8 cellular contexts compared by ENCODE assay signal in genomic region chr15:59300618-59301139, GRCh38.
DNase-seq lines count a peak whose midpoint lies in the region; ATAC-seq and TF ChIP-seq lines count a peak whose summit lies in the region.

No MANE protein-coding gene starts in this region.

- H3K9me3 ChIP-seq in RWPE2 (ENCODE audit: severe bottlenecking) = no peaks in the 10 kb centered on the region
- H3K9me3 ChIP-seq in sigmoid colon = no peaks in the 10 kb centered on the region

- TF ChIP-seq POLR2A in sigmoid colon (IDR thresholded peaks at IDR 0.05) = no peak

- H3K27ac ChIP-seq in RWPE2 (ENCODE audit: poor library complexity, severe bottlenecking) (peak overlapping the region; percentile 98), epithelial cell of prostate (peak overlapping the region; percentile 95), sigmoid colon (peak overlapping the region; percentile 12 to 49 (median 34))

- DNase-seq in GM12865 (ENCODE audit: low read depth) (no peak), RWPE2 (ENCODE audit: low spot score) (peak; percentile 38), epithelial cell of prostate (ENCODE audit: low read depth, low spot score) (no peak), sigmoid colon (no peak), SW480 (ENCODE audit: low spot score) (no peak), NOMO-1 treated with DMSO at 0.1 percent for 48 hours (lab: John Stamatoyannopoulos, UW; ENCODE audit: unreplicated experiment) (no peak), OCI-M2 (lab: John Stamatoyannopoulos, UW; ENCODE audit: unreplicated experiment) (no peak), NCI-H345 treated with DMSO at 0.1 percent for 48 hours (lab: John Stamatoyannopoulos, UW; ENCODE audit: unreplicated experiment) (no peak)

- H3K27me3 ChIP-seq in RWPE2 (ENCODE audit: insufficient read depth, poor library complexity, severe bottlenecking) (no peaks in the 10 kb centered on the region), sigmoid colon (no peaks in the 10 kb centered on the region)

- intact Hi-C loops in sigmoid colon (cut with DNase I) = no loop called here

- ATAC-seq in RWPE2 (ENCODE audit: low read depth) = no peak

- H3K4me3 ChIP-seq in GM12865 (ENCODE audit: low read depth, low read length) = peak overlapping the region; percentile 24; the same call in 1 of the 2 replicates
- no peak overlapping the region for H3K4me3 ChIP-seq in RWPE2 (ENCODE audit: severe bottlenecking)
- H3K4me3 ChIP-seq in sigmoid colon = no peak overlapping the region

- WGBS in sigmoid colon, 2 donors = 9 to 25% methylated on average over 6 of the region's 6 CpGs

- TF ChIP-seq EP300 in sigmoid colon (IDR thresholded peaks at IDR 0.05) = no peak

- H3K4me1 ChIP-seq in RWPE2 (ENCODE audit: insufficient read depth, poor library complexity, severe bottlenecking) (peaks cover 80% of the 10 kb centered on the region), sigmoid colon (peaks cover 0 to 38% (median 25%) of the 10 kb centered on the region in 4 donors)

- H3K36me3 ChIP-seq in RWPE2 (ENCODE audit: low read depth) (no peaks in the 10 kb centered on the region; the same call in 1 of the 2 replicates), sigmoid colon (no peaks in the 10 kb centered on the region)

- no peak for TF ChIP-seq CTCF in GM12865 (IDR thresholded peaks at IDR 0.05; ENCODE audit: insufficient read depth, low read depth, low read length, missing control alignments)
- no peak for TF ChIP-seq CTCF in RWPE2 (IDR thresholded peaks at IDR 0.05; ENCODE audit: poor library complexity, severe bottlenecking)
- no peak for TF ChIP-seq CTCF in sigmoid colon (IDR thresholded peaks at IDR 0.05)

Comparison
In these comparisons a context has a peak if more than half of its experiments do, and no peak if none do; other contexts are left out.
1. H3K27ac ChIP-seq: peak in every context shown above with its lines; median percentile 98 in RWPE2; 95 in epithelial cell of prostate; 34 in sigmoid colon.